ENCODE assay signal across 14 cellular contexts in genomic region chr1:226607821-226608220, GRCh38. TPM values are rescaled to one million over a fixed set of nuclear protein-coding genes. Genes with fewer than 3 reads are reported as not detected.
"Had no signal": no experiment of that assay in that cellular context is flagged by ENCODE, and none has a peak within 500 bp of the region (broad histone marks: within the 10 kb centered on the region; RNA-seq: fewer than 3 reads in every experiment).

No MANE protein-coding gene starts in this region.

- DNase-seq: cortex of kidney; dorsolateral prefrontal cortex; effector CD8-positive, alpha-beta T cell; foreskin melanocyte; heart left ventricle; islet precursor cell; mammary epithelial cell; small intestine; stimulated activated CD4-positive, alpha-beta T cell treated with anti-CD3 and anti-CD28 coated beads, Interleukin-2, amount 100 ng/mL, for 48 hours; stimulated activated naive CD4-positive, alpha-beta T cell treated with Interleukin-2 at 50 U/mL for 16 hours; thyroid gland had no signal

- H3K36me3 ChIP-seq: heart left ventricle, thyroid gland had no signal

- H3K36me3 Mint-ChIP-seq: type B pancreatic cell had no signal

- H3K9me3 ChIP-seq: heart left ventricle, thyroid gland had no signal

- H3K9me3 Mint-ChIP-seq: nephron, type B pancreatic cell had no signal

- H3K27me3 ChIP-seq: dorsolateral prefrontal cortex, thyroid gland had no signal

- H3K4me3 ChIP-seq: dorsolateral prefrontal cortex, heart left ventricle, thyroid gland had no signal

- ATAC-seq: heart left ventricle had no signal

- H3K27ac ChIP-seq: dorsolateral prefrontal cortex, heart left ventricle, thyroid gland had no signal

- H3K27ac Mint-ChIP-seq: nephron, type B pancreatic cell had no signal

- H3K4me3 Mint-ChIP-seq: nephron, type B pancreatic cell had no signal

RNA-seq across cellular contexts. Expression of gene STUM, which starts 59.3 kb away (rescaled TPM):
- total RNA-seq: pulmonary artery endothelial cell had no signal
- polyA plus RNA-seq: mammary epithelial cell had no signal
